ENCODE assay signal across 8 cellular contexts in genomic region chr9:128361296-128361980, GRCh38. TPM values are rescaled to one million over a fixed set of nuclear protein-coding genes. Genes with fewer than 3 reads are reported as not detected.
DNase-seq lines count a peak whose midpoint lies in the region; ATAC-seq and TF ChIP-seq lines count a peak whose summit lies in the region.

No MANE protein-coding gene starts in this region.

- no peaks in the 10 kb centered on the region for H3K9me3 ChIP-seq in left lung

- peak overlapping the region; percentile 25 for H3K27ac Mint-ChIP-seq in activated naive CD8-positive, alpha-beta T cell

- H3K4me1 ChIP-seq in left lung, result peaks cover 18 to 26% of the 10 kb centered on the region in 2 donors

- ATAC-seq in left lung (peak; percentile 16), HG02885 (IDR thresholded peaks at IDR 0.05; ENCODE audit: poor library complexity, unreplicated experiment) (no peak), GM19463 (IDR thresholded peaks at IDR 0.05; ENCODE audit: unreplicated experiment) (no peak), GM21737 (IDR thresholded peaks at IDR 0.05; ENCODE audit: unreplicated experiment) (no peak)

- H3K4me3 Mint-ChIP-seq in activated naive CD8-positive, alpha-beta T cell, result peak overlapping the region; percentile 75

- intact Hi-C loops in left lung (cut with DNase I), result loop anchor here in 1 of 2 donors (10.0 kb wide), 1 partner anchor 53 kb away; no protein-coding TSS in a partner anchor

- H3K27ac ChIP-seq in left lung, result peak overlapping the region in 1 of 2 donors; percentile 56
- peak overlapping the region; percentile 97 for H3K27ac ChIP-seq in temporal lobe (ENCODE audit: low read depth, low read length)

- H3K27me3 ChIP-seq in left lung, result no peaks in the 10 kb centered on the region

- H3K9me3 Mint-ChIP-seq in activated naive CD8-positive, alpha-beta T cell (ENCODE audit: low read depth), result no peaks in the 10 kb centered on the region

- H3K27me3 Mint-ChIP-seq in activated naive CD8-positive, alpha-beta T cell, result no peaks in the 10 kb centered on the region

- no peaks in the 10 kb centered on the region for H3K36me3 Mint-ChIP-seq in activated naive CD8-positive, alpha-beta T cell

- peak overlapping the region; percentile 27 to 38 for H3K4me3 ChIP-seq in left lung

- H3K36me3 ChIP-seq in left lung, result peaks cover 0 to 20% of the 10 kb centered on the region in 2 donors

- DNase-seq in activated CD4-positive, alpha-beta T cell treated with anti-CD3 and anti-CD28 coated beads, Interleukin-2, amount 50 U/mL, for 48 hours, result peak; percentile 6 to 7
- DNase-seq in activated CD4-positive, alpha-beta T cell treated with anti-CD3 and anti-CD28 coated beads for 1 hour, result no peak
- no peak for DNase-seq in left lung

- H3K4me1 Mint-ChIP-seq in activated naive CD8-positive, alpha-beta T cell (ENCODE audit: low read depth), result peaks cover 15% of the 10 kb centered on the region

- TF ChIP-seq CTCF in left lung (IDR thresholded peaks at IDR 0.05), result no peak

RNA-seq across cellular contexts. Expression of gene URM1, which starts 9.7 kb away (rescaled TPM):
- total RNA-seq in left lung (10 to 100 TPM; 56.4 to 59.9 TPM), temporal lobe (15.2 TPM)

RNA-seq across cellular contexts. Expression of gene SLC27A4, which starts 21.1 kb away (rescaled TPM):
- total RNA-seq in left lung (10 to 100 TPM; 32.7 to 33.7 TPM), temporal lobe (17.0 TPM)

RNA-seq across cellular contexts. Expression of gene COQ4, which starts 38.8 kb away (rescaled TPM):
- total RNA-seq in left lung (10 to 100 TPM; 35.5 to 36.2 TPM), temporal lobe (10.3 TPM)

RNA-seq across cellular contexts. Expression of gene TRUB2, which starts 39.2 kb away (rescaled TPM):
- total RNA-seq in left lung (10 to 100 TPM; 23.0 to 23.7 TPM), temporal lobe (14.0 TPM)

RNA-seq across cellular contexts. Expression of gene CERCAM, which starts 59.2 kb away (rescaled TPM):
- 10 to 100 TPM; 35.8 to 79.0 TPM for total RNA-seq in left lung
- 16.0 TPM for total RNA-seq in temporal lobe

Comparison
In these comparisons a context has a peak if more than half of its experiments do, and no peak if none do; other contexts are left out.
1. DNase-seq: peak in activated CD4-positive, alpha-beta T cell treated with anti-CD3 and anti-CD28 coated beads, Interleukin-2, amount 50 U/mL, for 48 hours (2 of 2); none in activated CD4-positive, alpha-beta T cell treated with anti-CD3 and anti-CD28 coated beads for 1 hour (single experiment) and left lung (0 of 2).